In genomic region chr9:83327323-83327722, GRCh38 we compare ENCODE assay signal across 18 cellular contexts.
A peak's percentile ranks its signal among the peaks of the same experiment; 100 is the strongest.
DNase-seq lines count a peak whose midpoint lies in the region; ATAC-seq and TF ChIP-seq lines count a peak whose summit lies in the region.
"Had no signal": no experiment of that assay in that cellular context is flagged by ENCODE, and none has a peak within 500 bp of the region (broad histone marks: within the 10 kb centered on the region; RNA-seq: fewer than 3 reads in every experiment).

No MANE protein-coding gene starts in this region.

- H3K4me3 ChIP-seq in SJCRH30 = no peak overlapping the region
- no peak overlapping the region for H3K4me3 ChIP-seq in cardiac muscle cell
- H3K4me3 ChIP-seq in neural progenitor cell = no peak overlapping the region
- H3K4me3 ChIP-seq: dorsolateral prefrontal cortex, sigmoid colon had no signal

- TF ChIP-seq CTCF in cardiac muscle cell (IDR thresholded peaks at IDR 0.05; ENCODE audit: low read depth, low read length) (no peak), neural progenitor cell (IDR thresholded peaks at IDR 0.05) (no peak)

- no peak overlapping the region for H3K27ac Mint-ChIP-seq in neural progenitor cell
- H3K27ac Mint-ChIP-seq: activated CD4-positive, alpha-beta memory T cell treated with anti-CD3 and anti-CD28 coated beads, Interleukin-2, amount 10 ng/mL, durations not matched to agents 7 days and 5 days; activated T-helper 2 cell treated with anti-CD3 and anti-CD28 coated beads, Interferon-gamma antibody, Interleukin-2, Interleukin-4, amounts not matched to agents 10 μg/mL and 5 μg/mL and 100 μg/mL, durations not matched to agents 14 hours and 24 hours and 36 hours; stimulated activated naive B cell treated with anti-CD40 and anti-IgM and Interleukin-4, amounts not matched to agents 10 μg/mL and 1 μg/mL and 100 μg/mL, for 72 hours had no signal

- no peak overlapping the region for H3K4me3 Mint-ChIP-seq in neural progenitor cell
- H3K4me3 Mint-ChIP-seq: activated CD4-positive, alpha-beta memory T cell treated with anti-CD3 and anti-CD28 coated beads, Interleukin-2, amount 10 ng/mL, durations not matched to agents 7 days and 5 days; stimulated activated naive B cell treated with anti-CD40 and anti-IgM and Interleukin-4, amounts not matched to agents 10 μg/mL and 1 μg/mL and 100 μg/mL, for 72 hours had no signal

- H3K9me3 ChIP-seq in SJCRH30 (replicated peaks) = peaks cover 8% of the 10 kb centered on the region; the same call in 1 of the 2 replicates
- H3K9me3 ChIP-seq in cardiac muscle cell (ENCODE audit: low read depth) = no peaks in the 10 kb centered on the region
- no peaks in the 10 kb centered on the region for H3K9me3 ChIP-seq in neural progenitor cell (ENCODE audit: low read depth)
- H3K9me3 ChIP-seq: sigmoid colon had no signal

- no peaks in the 10 kb centered on the region for H3K9me3 Mint-ChIP-seq in neural progenitor cell
- H3K9me3 Mint-ChIP-seq: activated T-helper 2 cell treated with anti-CD3 and anti-CD28 coated beads, Interferon-gamma antibody, Interleukin-2, Interleukin-4, amounts not matched to agents 10 μg/mL and 5 μg/mL and 100 μg/mL, durations not matched to agents 14 hours and 24 hours and 36 hours had no signal

- H3K4me1 ChIP-seq in SJCRH30 (peaks cover 2% of the 10 kb centered on the region), cardiac muscle cell (ENCODE audit: low read depth) (no peaks in the 10 kb centered on the region), neural progenitor cell (no peaks in the 10 kb centered on the region)
- H3K4me1 ChIP-seq: sigmoid colon had no signal

- no peaks in the 10 kb centered on the region for H3K27me3 Mint-ChIP-seq in neural progenitor cell (ENCODE audit: insufficient read depth, low read depth)
- H3K27me3 Mint-ChIP-seq: activated CD4-positive, alpha-beta memory T cell treated with anti-CD3 and anti-CD28 coated beads, Interleukin-2, amount 10 ng/mL, durations not matched to agents 7 days and 5 days; stimulated activated naive B cell treated with anti-CD40 and anti-IgM and Interleukin-4, amounts not matched to agents 10 μg/mL and 1 μg/mL and 100 μg/mL, for 72 hours had no signal

- H4K20me1 ChIP-seq in neural progenitor cell (ENCODE audit: low read depth) = no peaks in the 10 kb centered on the region

- peaks cover 11% of the 10 kb centered on the region for H3K4me1 Mint-ChIP-seq in neural progenitor cell
- H3K4me1 Mint-ChIP-seq: activated CD4-positive, alpha-beta memory T cell treated with anti-CD3 and anti-CD28 coated beads, Interleukin-2, amount 10 ng/mL, durations not matched to agents 7 days and 5 days; stimulated activated naive B cell treated with anti-CD40 and anti-IgM and Interleukin-4, amounts not matched to agents 10 μg/mL and 1 μg/mL and 100 μg/mL, for 72 hours had no signal

- ATAC-seq in HG02588 (IDR thresholded peaks at IDR 0.05; ENCODE audit: unreplicated experiment) (no peak), HG03432 (IDR thresholded peaks at IDR 0.05; ENCODE audit: unreplicated experiment) (no peak)
- ATAC-seq: stimulated activated naive B cell treated with anti-CD40 and anti-IgM and Interleukin-4, amounts not matched to agents 10 μg/mL and 1 μg/mL and 100 μg/mL, for 72 hours had no signal

- peak; percentile 87 for DNase-seq in EH (ENCODE audit: low read depth)
- peak; percentile 21 to 33 for DNase-seq in SJCRH30
- DNase-seq in cardiac muscle cell (ENCODE audit: low read depth in 1 of 2, low spot score in 1 of 2) = peak; percentile 15 to 21
- DNase-seq in neural progenitor cell (ENCODE audit: low spot score) = peak; percentile 20
- DNase-seq in activated CD4-positive, alpha-beta T cell treated with anti-CD3 and anti-CD28 coated beads for 1 hour = no peak
- no peak for DNase-seq in globus pallidus (ENCODE audit: low spot score)
- DNase-seq: activated CD4-positive, alpha-beta memory T cell treated with anti-CD3 and anti-CD28 coated beads, Interleukin-2, amount 10 ng/mL, durations not matched to agents 7 days and 5 days; C1 segment of cervical spinal cord; dorsolateral prefrontal cortex; KG1; mammary epithelial cell; NCI-H1436; sigmoid colon; stimulated activated naive B cell treated with anti-CD40 and anti-IgM and Interleukin-4, amounts not matched to agents 10 μg/mL and 1 μg/mL and 100 μg/mL, for 72 hours had no signal

- H3K79me2 ChIP-seq in neural progenitor cell (ENCODE audit: low read depth) = no peaks in the 10 kb centered on the region

- H3K9ac ChIP-seq in neural progenitor cell = no peak overlapping the region

- no peaks in the 10 kb centered on the region for H3F3A ChIP-seq in neural progenitor cell (ENCODE audit: low read depth)

- H2AFZ ChIP-seq in neural progenitor cell (replicated peaks) = no peak overlapping the region

- H3K27me3 ChIP-seq in SJCRH30 (no peaks in the 10 kb centered on the region), cardiac muscle cell (no peaks in the 10 kb centered on the region), neural progenitor cell (no peaks in the 10 kb centered on the region)
- H3K27me3 ChIP-seq: dorsolateral prefrontal cortex, sigmoid colon had no signal

- H3K36me3 Mint-ChIP-seq in neural progenitor cell = no peaks in the 10 kb centered on the region
- H3K36me3 Mint-ChIP-seq: stimulated activated naive B cell treated with anti-CD40 and anti-IgM and Interleukin-4, amounts not matched to agents 10 μg/mL and 1 μg/mL and 100 μg/mL, for 72 hours had no signal

- no peak overlapping the region for H3K4me2 ChIP-seq in neural progenitor cell

- H3K27ac ChIP-seq in SJCRH30 (no peak overlapping the region), cardiac muscle cell (no peak overlapping the region), neural progenitor cell (no peak overlapping the region)
- H3K27ac ChIP-seq: dorsolateral prefrontal cortex, HL-60, sigmoid colon had no signal

- no peaks in the 10 kb centered on the region for H3K36me3 ChIP-seq in SJCRH30
- H3K36me3 ChIP-seq in cardiac muscle cell = no peaks in the 10 kb centered on the region
- H3K36me3 ChIP-seq in neural progenitor cell = no peaks in the 10 kb centered on the region
- H3K36me3 ChIP-seq: sigmoid colon had no signal

Comparison
In these comparisons a context has a peak if more than half of its experiments do, and no peak if none do; other contexts are left out.
1. DNase-seq: peak in EH (single experiment), SJCRH30 (2 of 2), cardiac muscle cell (2 of 2) and neural progenitor cell (single experiment); none in activated CD4-positive, alpha-beta T cell treated with anti-CD3 and anti-CD28 coated beads for 1 hour (single experiment) and globus pallidus (single experiment).